Comparison of ENCODE assay signal across 24 cellular contexts in the genomic region with DNA sequence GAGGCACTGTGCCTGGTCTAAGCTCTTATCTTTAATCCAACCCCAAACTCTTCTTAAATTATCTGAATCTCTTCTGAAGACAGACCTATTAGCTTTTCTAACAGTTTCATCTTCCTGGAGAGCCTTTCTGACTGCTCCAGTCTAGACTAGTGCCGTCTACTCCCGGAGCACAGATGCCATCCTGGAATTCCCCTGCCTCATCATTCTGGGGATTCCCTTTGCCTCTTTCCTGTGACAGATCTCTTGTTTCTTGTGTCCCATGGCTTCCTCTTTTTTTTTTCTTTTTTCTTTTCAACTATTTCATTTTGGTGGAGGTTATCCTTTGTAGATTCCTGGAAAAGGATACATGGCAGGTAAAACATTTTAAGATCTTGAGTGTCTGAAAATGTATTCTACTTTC. TPM values are rescaled to one million over a fixed set of nuclear protein-coding genes. Genes with fewer than 3 reads are reported as not detected.
DNase-seq lines count a peak whose midpoint lies in the region; ATAC-seq, FAIRE-seq and TF ChIP-seq lines count a peak whose summit lies in the region.
"Had no signal": no experiment of that assay in that cellular context is flagged by ENCODE, and none has a peak within 500 bp of the region (broad histone marks: within the 10 kb centered on the region; RNA-seq: fewer than 3 reads in every experiment).

No MANE protein-coding gene starts in this region.

- H3K9me1 ChIP-seq in K562 (ENCODE audit: control insufficient read depth, insufficient read depth, low read length): no peaks in the 10 kb centered on the region

- H2AFZ ChIP-seq in K562 (ENCODE audit: low read depth, low read length): no peak overlapping the region

- H3K4me3 ChIP-seq in K562: no peak overlapping the region
- H3K4me3 ChIP-seq in upper lobe of left lung: no peak overlapping the region
- H3K4me3 ChIP-seq: body of pancreas, lower lobe of right lung, psoas muscle, smooth muscle cell, suprapubic skin had no signal

- POLR2A ChIA-PET in K562 (lab: Yijun Ruan, JAX): interaction anchor here (1.0 to 2.0 kb wide), 4 partner anchors 8 to 48 kb away, joined by 3 to 8 read pairs (median 5); a partner anchor contains a TSS

- H3K36me3 ChIP-seq in K562 (ENCODE audit: control insufficient read depth, insufficient read depth, low read length): no peaks in the 10 kb centered on the region
- peaks cover 0 to 7% (median 2%) of the 10 kb centered on the region in 4 donors for H3K36me3 ChIP-seq in upper lobe of left lung
- H3K36me3 ChIP-seq: lower lobe of right lung had no signal

- peaks cover 54% of the 10 kb centered on the region for H3K4me1 Mint-ChIP-seq in activated T-cell treated with anti-CD3 and anti-CD28 coated beads, Interleukin-2, amount 50 U/mL, for 72 hours (ENCODE audit: low read depth)
- peaks cover 20% of the 10 kb centered on the region for H3K4me1 Mint-ChIP-seq in neural crest cell

- no peak for TF ChIP-seq CTCF in K562 (IDR thresholded peaks at IDR 0.05 in 2 of 3, conservative IDR thresholded peaks at IDR 0.05 in 1 of 3; ENCODE audit: insufficient read depth in 2 of 3, low read depth in 1 of 3, low read length in 3 of 3)
- TF ChIP-seq CTCF in neural crest cell (conservative IDR thresholded peaks at IDR 0.05): no peak
- TF ChIP-seq CTCF in upper lobe of left lung (IDR thresholded peaks at IDR 0.05): no peak

- ATAC-seq in activated T-cell treated with anti-CD3 and anti-CD28 coated beads, Interleukin-2, amount 50 U/mL, for 72 hours (replicated peaks in 1 of 2): no peak
- ATAC-seq in K562 (no peak), upper lobe of left lung (ENCODE audit: low FRiP score in 2 of 2) (no peak)
- ATAC-seq: body of pancreas, lower lobe of right lung, psoas muscle had no signal

- H3K9me3 ChIP-seq in K562 (replicated peaks; ENCODE audit: control insufficient read depth, insufficient read depth, low read depth, low read length): no peaks in the 10 kb centered on the region
- H3K9me3 ChIP-seq in upper lobe of left lung: no peaks in the 10 kb centered on the region
- H3K9me3 ChIP-seq: body of pancreas, lower lobe of right lung, psoas muscle, suprapubic skin had no signal

- no TSS peak for BruUV-seq in K562 (replicated peaks; lab: Mats Ljungman, UMichigan)

- CTCF ChIA-PET in K562 (lab: Yijun Ruan, JAX; ENCODE audit: low intra/inter-chr PET ratio): no interaction called here

- no peaks in the 10 kb centered on the region for H3K27me3 Mint-ChIP-seq in activated T-cell treated with anti-CD3 and anti-CD28 coated beads, Interleukin-2, amount 50 U/mL, for 72 hours (ENCODE audit: low read depth)
- H3K27me3 Mint-ChIP-seq in neural crest cell (ENCODE audit: low read depth): no peaks in the 10 kb centered on the region
- H3K27me3 Mint-ChIP-seq: CD4-positive, CD25-positive, alpha-beta regulatory T cell had no signal

- H3K27me3 ChIP-seq in K562 (ENCODE audit: control insufficient read depth in 2 of 2, insufficient read depth in 2 of 2, low read length in 2 of 2) (no peaks in the 10 kb centered on the region), upper lobe of left lung (no peaks in the 10 kb centered on the region)
- H3K27me3 ChIP-seq: body of pancreas, suprapubic skin had no signal

- H4K20me1 ChIP-seq in K562 (replicated peaks; ENCODE audit: control insufficient read depth, insufficient read depth, low read length): no peaks in the 10 kb centered on the region

- H3K36me3 Mint-ChIP-seq in activated T-cell treated with anti-CD3 and anti-CD28 coated beads, Interleukin-2, amount 50 U/mL, for 72 hours (ENCODE audit: insufficient read depth in 2 of 2): peaks cover 23 to 51% of the 10 kb centered on the region in 2 donors
- peaks cover 2% of the 10 kb centered on the region for H3K36me3 Mint-ChIP-seq in neural crest cell (ENCODE audit: low read depth)
- H3K36me3 Mint-ChIP-seq: CD4-positive, CD25-positive, alpha-beta regulatory T cell; IgD-negative memory B cell had no signal

- intact Hi-C loops in K562 (cut with micrococcal nuclease): no loop called here

- H3K4me3 Mint-ChIP-seq in activated T-cell treated with anti-CD3 and anti-CD28 coated beads, Interleukin-2, amount 50 U/mL, for 72 hours: peak overlapping the region; percentile 5 to 67
- peak overlapping the region; percentile 2 for H3K4me3 Mint-ChIP-seq in neural crest cell

- 88% methylated on average over 2 of the region's 2 CpGs for WGBS in K562 (ENCODE audit: insufficient coverage, low coverage, missing lambda C conversion rate)
- 33 to 39% methylated on average over 2 of the region's 2 CpGs for WGBS in upper lobe of left lung, 2 donors

- H3K79me2 ChIP-seq in K562 (ENCODE audit: control insufficient read depth, insufficient read depth, low read length): no peaks in the 10 kb centered on the region

- no peak for TF ChIP-seq RAD21 in K562 (CRISPR knock-in tag; conservative IDR thresholded peaks at IDR 0.05 in 1 of 2, IDR thresholded peaks at IDR 0.05 in 1 of 2)

- DNase-seq in activated T-cell treated with anti-CD3 and anti-CD28 coated beads, Interleukin-2, amount 50 U/mL, for 72 hours: no peak
- DNase-seq in activated T-cell treated with anti-CD3 and anti-CD28 coated beads, Interleukin-2, amount 50 U/mL, for 1 hour: no peak
- DNase-seq in GM18507 (ENCODE audit: extremely low spot score, insufficient read length, low read depth) (no peak), K562 (ENCODE audit: extremely low read depth in 1 of 4, low spot score in 3 of 4) (no peak), neural crest cell (ENCODE audit: low read depth, low spot score) (no peak), superior temporal gyrus (ENCODE audit: extremely low spot score) (no peak), UCSD-AML1 (lab: John Stamatoyannopoulos, UW; ENCODE audit: unreplicated experiment) (no peak), upper lobe of left lung (no peak)
- DNase-seq: activated CD4-positive, alpha-beta T cell treated with anti-CD3 and anti-CD28 coated beads for 48 hours; activated CD8-positive, alpha-beta memory T cell treated with anti-CD3 and anti-CD28 coated beads, Interleukin-2, amount 50 U/mL, for 4 hours; activated naive CD4-positive, alpha-beta T cell treated with Interleukin-2 at 50 U/mL for 16 hours; body of pancreas; CD4-positive, CD25-positive, alpha-beta regulatory T cell; DMS153; MV-4-11; NCI-H1694 treated with DMSO at 0.1 percent for 48 hours; NCI-H226; psoas muscle; RPMI8226; stimulated activated CD4-positive, alpha-beta T cell treated with anti-CD3 and anti-CD28 coated beads, Interleukin-4, amount 100 ng/mL, for 4 hours had no signal

- no peak overlapping the region for H3K9ac ChIP-seq in K562 (ENCODE audit: insufficient read depth in 1 of 2, low read depth in 2 of 2, low read length in 2 of 2)

- in situ Hi-C loops in K562 (cut with MboI): no loop called here

- H3K4me1 ChIP-seq in K562 (replicated peaks in 1 of 2; ENCODE audit: control insufficient read depth in 2 of 2, insufficient read depth in 2 of 2, low read length in 2 of 2): peaks cover 16 to 22% of the 10 kb centered on the region in 2 experiments
- peaks cover 7 to 19% (median 14%) of the 10 kb centered on the region in 4 donors for H3K4me1 ChIP-seq in upper lobe of left lung

- TF ChIP-seq EP300 in K562 (IDR thresholded peaks at IDR 0.05; ENCODE audit: low read length) (no peak), upper lobe of left lung (IDR thresholded peaks at IDR 0.05) (no peak)

- peak overlapping the region; percentile 89 for H3K27ac Mint-ChIP-seq in activated T-cell treated with anti-CD3 and anti-CD28 coated beads, Interleukin-2, amount 50 U/mL, for 72 hours
- H3K27ac Mint-ChIP-seq in neural crest cell (ENCODE audit: unreplicated experiment): no peak overlapping the region
- H3K27ac Mint-ChIP-seq: CD4-positive, CD25-positive, alpha-beta regulatory T cell had no signal

- H3K27ac ChIP-seq in K562 (ENCODE audit: extremely low read depth, low read depth, low read length): no peak overlapping the region
- H3K27ac ChIP-seq in upper lobe of left lung: no peak overlapping the region
- H3K27ac ChIP-seq: body of pancreas, lower lobe of right lung, psoas muscle, suprapubic skin had no signal

- peak; percentile 46 for FAIRE-seq in GM18507 (lab: Jason Lieb, UNC)
- no peak for FAIRE-seq in K562 (lab: Jason Lieb, UNC)

- TF ChIP-seq POLR2A in K562 (conservative IDR thresholded peaks at IDR 0.05): no peak
- peak in 1 of 4 donors; percentile 14 for TF ChIP-seq POLR2A in upper lobe of left lung (IDR thresholded peaks at IDR 0.05)

- peaks cover 2 to 3% of the 10 kb centered on the region in 2 donors for H3K9me3 Mint-ChIP-seq in activated T-cell treated with anti-CD3 and anti-CD28 coated beads, Interleukin-2, amount 50 U/mL, for 72 hours
- peaks cover 5% of the 10 kb centered on the region for H3K9me3 Mint-ChIP-seq in neural crest cell
- H3K9me3 Mint-ChIP-seq: CD4-positive, CD25-positive, alpha-beta regulatory T cell had no signal

- H3K4me2 ChIP-seq in K562 (ENCODE audit: insufficient read depth, low read length): no peak overlapping the region
- H3K4me2 ChIP-seq: smooth muscle cell had no signal

RNA-seq across cellular contexts. Expression of a gene that starts 11.7 kb away (rescaled TPM):
- total RNA-seq in activated T-cell treated with anti-CD3 and anti-CD28 coated beads, Interleukin-2, amount 50 U/mL, for 72 hours: 10 to 100 TPM; 63.7 to 80.3 TPM
- 2.6 and 4.3 TPM in 2 replicates for total RNA-seq in K562 (2011; cell fraction: chromatin; rRNA removed; ENCODE audit: low replicate concordance)
- total RNA-seq in K562 (2011; cell fraction: nucleolus; rRNA removed): 3.5 and 4.1 TPM in 2 replicates
- total RNA-seq in K562 (2011; cell fraction: nucleoplasm; rRNA removed): 3.1 and 4.4 TPM in 2 replicates
- total RNA-seq in K562 (2014; rRNA removed) (0.45 and 0.49 TPM in 2 replicates), K562 (2014; rRNA removed; fragmentation: Illumina TruSeq; extraction: Trizol) (0.38 and 0.40 TPM in 2 replicates), K562 (2015; rRNA removed; fragmentation: Illumina TruSeq; extraction: Trizol) (0.40 and 0.72 TPM in 2 replicates), K562 (2021) (1.4 and 1.9 TPM in 2 replicates), neural crest cell (1.3 and 2.1 TPM in 2 replicates), upper lobe of left lung (10 to 100 TPM; 28.9 to 65.9 (median 33.5) TPM)
- polyA plus RNA-seq in K562 (2011; rRNA removed) (1.7 and 3.2 TPM in 2 replicates), K562 (2014; fragmentation: Illumina TruSeq; extraction: Trizol) (0.79 and 1.1 TPM in 2 replicates), K562 (2014; fragmentation: Nextera tagmentation; extraction: Ambion mirVana) (under 1 TPM; 0.04 to 0.06 TPM), K562 (2014; rRNA removed) (1.0 and 1.5 TPM in 2 replicates)
- polyA plus RNA-seq in K562 (2011; cell fraction: cytosol; rRNA removed): 2.0 and 2.8 TPM in 2 replicates
- polyA plus RNA-seq in K562 (2011; cell fraction: nucleus; rRNA removed): 15.5 and 18.8 TPM in 2 replicates
- polyA plus RNA-seq in K562 (2012): 0.77 and 2.6 TPM in 2 replicates
- 0.53 and 0.96 TPM in 2 replicates for polyA minus RNA-seq in K562 (2011; rRNA and poly(A)+ RNA removed)
- polyA minus RNA-seq in K562 (2011; cell fraction: cytosol; rRNA and poly(A)+ RNA removed): 1.7 and 2.1 TPM in 2 replicates
- 1.3 and 2.0 TPM in 2 replicates for polyA minus RNA-seq in K562 (2011; cell fraction: nucleus; rRNA and poly(A)+ RNA removed)

RNA-seq across cellular contexts. Expression of a gene that starts 28.8 kb away (rescaled TPM):
- 10 to 100 TPM; 52.3 to 71.0 TPM for total RNA-seq in activated T-cell treated with anti-CD3 and anti-CD28 coated beads, Interleukin-2, amount 50 U/mL, for 72 hours
- total RNA-seq in K562 (2011; cell fraction: chromatin; rRNA removed; ENCODE audit: low replicate concordance): 27.5 and 49.0 TPM in 2 replicates
- total RNA-seq in K562 (2011; cell fraction: nucleolus; rRNA removed): 26.7 and 31.0 TPM in 2 replicates
- total RNA-seq in K562 (2011; cell fraction: nucleoplasm; rRNA removed): 35.9 and 47.6 TPM in 2 replicates
- 9.0 and 13.9 TPM in 2 replicates for total RNA-seq in K562 (2014; rRNA removed)
- 11.9 and 12.2 TPM in 2 replicates for total RNA-seq in K562 (2014; rRNA removed; fragmentation: Illumina TruSeq; extraction: Trizol)
- total RNA-seq in K562 (2015; rRNA removed; fragmentation: Illumina TruSeq; extraction: Trizol): 12.2 and 12.5 TPM in 2 replicates
- 12.7 and 16.2 TPM in 2 replicates for total RNA-seq in K562 (2021)
- 21.8 and 27.7 TPM in 2 replicates for polyA plus RNA-seq in K562 (2011; rRNA removed)
- 18.8 and 22.8 TPM in 2 replicates for polyA plus RNA-seq in K562 (2011; cell fraction: cytosol; rRNA removed)
- 22.5 and 23.8 TPM in 2 replicates for polyA plus RNA-seq in K562 (2011; cell fraction: nucleus; rRNA removed)
- polyA plus RNA-seq in K562 (2012): 8.6 and 12.8 TPM in 2 replicates
- 22.8 and 25.2 TPM in 2 replicates for polyA plus RNA-seq in K562 (2014; fragmentation: Illumina TruSeq; extraction: Trizol)
- 1 to 10 TPM; 4.4 to 7.5 TPM for polyA plus RNA-seq in K562 (2014; fragmentation: Nextera tagmentation; extraction: Ambion mirVana)
- polyA plus RNA-seq in K562 (2014; rRNA removed): 11.2 and 12.8 TPM in 2 replicates
- 22.9 and 29.2 TPM in 2 replicates for polyA minus RNA-seq in K562 (2011; rRNA and poly(A)+ RNA removed)
- 9.1 and 11.3 TPM in 2 replicates for polyA minus RNA-seq in K562 (2011; cell fraction: cytosol; rRNA and poly(A)+ RNA removed)
- polyA minus RNA-seq in K562 (2011; cell fraction: nucleus; rRNA and poly(A)+ RNA removed): 7.4 and 9.0 TPM in 2 replicates
- total RNA-seq in neural crest cell: 19.1 and 22.7 TPM in 2 replicates
- total RNA-seq in upper lobe of left lung: 10 to 100 TPM; 11.0 to 27.4 (median 21.1) TPM

RNA-seq across cellular contexts. Expression of a gene that starts 47.7 kb away (rescaled TPM):
- 100 to 1,000 TPM; 122 to 127 TPM for total RNA-seq in activated T-cell treated with anti-CD3 and anti-CD28 coated beads, Interleukin-2, amount 50 U/mL, for 72 hours
- 31.8 and 57.2 TPM in 2 replicates for total RNA-seq in K562 (2011; cell fraction: chromatin; rRNA removed; ENCODE audit: low replicate concordance)
- 34.9 and 36.7 TPM in 2 replicates for total RNA-seq in K562 (2011; cell fraction: nucleolus; rRNA removed)
- total RNA-seq in K562 (2011; cell fraction: nucleoplasm; rRNA removed): 40.1 and 51.5 TPM in 2 replicates
- total RNA-seq in K562 (2014; rRNA removed) (88.4 and 88.8 TPM in 2 replicates), K562 (2014; rRNA removed; fragmentation: Illumina TruSeq; extraction: Trizol) (44.2 and 50.3 TPM in 2 replicates), K562 (2015; rRNA removed; fragmentation: Illumina TruSeq; extraction: Trizol) (61.5 and 63.0 TPM in 2 replicates), K562 (2021) (69.8 and 71.0 TPM in 2 replicates), neural crest cell (82.5 and 83.3 TPM in 2 replicates), upper lobe of left lung (10 to 100 TPM; 46.1 to 88.2 (median 66.6) TPM)
- polyA plus RNA-seq in K562 (2011; rRNA removed) (74.1 and 79.0 TPM in 2 replicates), K562 (2014; fragmentation: Illumina TruSeq; extraction: Trizol) (80.5 and 82.2 TPM in 2 replicates), K562 (2014; fragmentation: Nextera tagmentation; extraction: Ambion mirVana) (10 to 100 TPM in 1 of 2 experiments, 1 to 10 TPM in 1; 9.4 to 18.9 TPM), K562 (2014; rRNA removed) (89.5 and 92.9 TPM in 2 replicates)
- polyA plus RNA-seq in K562 (2011; cell fraction: cytosol; rRNA removed): 146 and 169 TPM in 2 replicates
- 53.6 and 54.3 TPM in 2 replicates for polyA plus RNA-seq in K562 (2011; cell fraction: nucleus; rRNA removed)
- polyA plus RNA-seq in K562 (2012): 52.9 and 60.4 TPM in 2 replicates
- 28.4 and 28.8 TPM in 2 replicates for polyA minus RNA-seq in K562 (2011; rRNA and poly(A)+ RNA removed)
- 22.6 and 27.6 TPM in 2 replicates for polyA minus RNA-seq in K562 (2011; cell fraction: cytosol; rRNA and poly(A)+ RNA removed)
- polyA minus RNA-seq in K562 (2011; cell fraction: nucleus; rRNA and poly(A)+ RNA removed): 7.7 and 9.9 TPM in 2 replicates

RNA-seq across cellular contexts. Expression of a gene that starts 50.6 kb away (rescaled TPM):
- total RNA-seq in activated T-cell treated with anti-CD3 and anti-CD28 coated beads, Interleukin-2, amount 50 U/mL, for 72 hours: 100 to 1,000 TPM; 125 to 159 TPM
- 84.8 and 209 TPM in 2 replicates for total RNA-seq in K562 (2011; cell fraction: chromatin; rRNA removed; ENCODE audit: low replicate concordance)
- total RNA-seq in K562 (2011; cell fraction: nucleolus; rRNA removed): 154 and 172 TPM in 2 replicates
- total RNA-seq in K562 (2011; cell fraction: nucleoplasm; rRNA removed): 95.4 and 117 TPM in 2 replicates
- 250 and 267 TPM in 2 replicates for total RNA-seq in K562 (2014; rRNA removed)
- 41.3 and 44.0 TPM in 2 replicates for total RNA-seq in K562 (2014; rRNA removed; fragmentation: Illumina TruSeq; extraction: Trizol)
- total RNA-seq in K562 (2015; rRNA removed; fragmentation: Illumina TruSeq; extraction: Trizol): 89.1 and 97.7 TPM in 2 replicates
- total RNA-seq in K562 (2021): 347 and 354 TPM in 2 replicates
- 88.2 and 129 TPM in 2 replicates for polyA plus RNA-seq in K562 (2011; rRNA removed)
- 116 and 274 TPM in 2 replicates for polyA plus RNA-seq in K562 (2011; cell fraction: cytosol; rRNA removed)
- polyA plus RNA-seq in K562 (2011; cell fraction: nucleus; rRNA removed): 154 and 164 TPM in 2 replicates
- polyA plus RNA-seq in K562 (2012): 193 TPM in 2 replicates
- 77.1 and 104 TPM in 2 replicates for polyA plus RNA-seq in K562 (2014; fragmentation: Illumina TruSeq; extraction: Trizol)
- 1 to 10 TPM in 1 of 2 experiments, under 1 TPM in 1; 1.00 to 4.5 TPM for polyA plus RNA-seq in K562 (2014; fragmentation: Nextera tagmentation; extraction: Ambion mirVana)
- 123 and 166 TPM in 2 replicates for polyA plus RNA-seq in K562 (2014; rRNA removed)
- polyA minus RNA-seq in K562 (2011; rRNA and poly(A)+ RNA removed): 104 and 109 TPM in 2 replicates
- 151 and 176 TPM in 2 replicates for polyA minus RNA-seq in K562 (2011; cell fraction: cytosol; rRNA and poly(A)+ RNA removed)
- 47.4 and 69.6 TPM in 2 replicates for polyA minus RNA-seq in K562 (2011; cell fraction: nucleus; rRNA and poly(A)+ RNA removed)
- 51.0 and 51.7 TPM in 2 replicates for total RNA-seq in neural crest cell
- total RNA-seq in upper lobe of left lung: 1,000 to 10,000 TPM in 1 of 6 donors, 100 to 1,000 TPM in 5; 156 to 1,281 (median 388) TPM
